Comparison of ENCODE assay signal across 2 cellular contexts in the genomic region with DNA sequence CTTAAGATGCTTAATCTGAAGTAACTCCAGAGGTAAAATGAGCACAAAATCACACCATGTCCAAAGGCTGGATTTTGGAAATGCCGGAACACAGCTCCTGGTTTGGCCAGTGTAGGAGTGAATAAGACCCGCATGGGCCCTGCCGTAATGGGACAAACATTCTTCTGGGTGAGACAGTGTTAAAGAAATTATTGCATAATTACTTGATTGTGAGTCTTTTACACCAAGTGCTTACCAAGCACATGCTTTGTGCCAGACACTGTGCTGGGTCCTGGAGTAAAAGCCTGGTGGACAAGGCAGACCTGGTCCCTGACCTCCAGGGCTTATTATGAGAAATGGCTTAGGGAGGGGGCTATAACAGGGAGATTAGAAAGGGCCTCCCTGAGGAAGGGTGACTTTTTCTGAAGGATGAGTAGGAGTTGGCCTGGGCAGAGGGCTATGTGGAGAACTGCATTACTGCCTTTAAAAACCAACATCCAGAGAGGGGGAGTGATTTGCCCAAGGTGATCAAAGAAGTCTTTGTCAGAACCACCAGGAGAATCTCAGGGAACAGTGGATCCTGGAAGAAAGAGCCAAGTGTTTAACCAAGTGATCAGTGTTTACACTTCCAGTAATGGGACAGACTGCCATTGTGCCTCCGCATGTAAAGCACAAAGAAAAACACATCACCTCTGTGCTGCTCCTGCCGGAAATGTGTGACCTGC.
TF ChIP-seq lines count a peak whose summit lies in the region.

No MANE protein-coding gene starts in this region.

TF ChIP-seq in A549, 52 proteins besides CTCF, POLR2A, EP300 and RAD21:
- TF ChIP-seq, protein P1, sequence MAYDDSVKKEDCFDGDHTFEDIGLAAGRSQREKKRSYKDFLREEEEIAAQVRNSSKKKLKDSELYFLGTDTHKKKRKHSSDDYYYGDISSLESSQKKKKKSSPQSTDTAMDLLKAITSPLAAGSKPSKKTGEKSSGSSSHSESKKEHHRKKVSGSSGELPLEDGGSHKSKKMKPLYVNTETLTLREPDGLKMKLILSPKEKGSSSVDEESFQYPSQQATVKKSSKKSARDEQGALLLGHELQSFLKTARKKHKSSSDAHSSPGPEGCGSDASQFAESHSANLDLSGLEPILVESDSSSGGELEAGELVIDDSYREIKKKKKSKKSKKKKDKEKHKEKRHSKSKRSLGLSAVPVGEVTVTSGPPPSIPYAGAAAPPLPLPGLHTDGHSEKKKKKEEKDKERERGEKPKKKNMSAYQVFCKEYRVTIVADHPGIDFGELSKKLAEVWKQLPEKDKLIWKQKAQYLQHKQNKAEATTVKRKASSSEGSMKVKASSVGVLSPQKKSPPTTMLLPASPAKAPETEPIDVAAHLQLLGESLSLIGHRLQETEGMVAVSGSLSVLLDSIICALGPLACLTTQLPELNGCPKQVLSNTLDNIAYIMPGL (CRISPR knock-in tag; IDR thresholded peaks at IDR 0.05; ENCODE audit: borderline replicate concordance): no peak
- TF ChIP-seq, protein P2, sequence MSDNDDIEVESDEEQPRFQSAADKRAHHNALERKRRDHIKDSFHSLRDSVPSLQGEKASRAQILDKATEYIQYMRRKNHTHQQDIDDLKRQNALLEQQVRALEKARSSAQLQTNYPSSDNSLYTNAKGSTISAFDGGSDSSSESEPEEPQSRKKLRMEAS (IDR thresholded peaks at IDR 0.05): no peak
- no peak for TF ChIP-seq HDAC2 (IDR thresholded peaks at IDR 0.05)
- TF ChIP-seq, protein P3, sequence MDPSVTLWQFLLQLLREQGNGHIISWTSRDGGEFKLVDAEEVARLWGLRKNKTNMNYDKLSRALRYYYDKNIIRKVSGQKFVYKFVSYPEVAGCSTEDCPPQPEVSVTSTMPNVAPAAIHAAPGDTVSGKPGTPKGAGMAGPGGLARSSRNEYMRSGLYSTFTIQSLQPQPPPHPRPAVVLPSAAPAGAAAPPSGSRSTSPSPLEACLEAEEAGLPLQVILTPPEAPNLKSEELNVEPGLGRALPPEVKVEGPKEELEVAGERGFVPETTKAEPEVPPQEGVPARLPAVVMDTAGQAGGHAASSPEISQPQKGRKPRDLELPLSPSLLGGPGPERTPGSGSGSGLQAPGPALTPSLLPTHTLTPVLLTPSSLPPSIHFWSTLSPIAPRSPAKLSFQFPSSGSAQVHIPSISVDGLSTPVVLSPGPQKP (IDR thresholded peaks at IDR 0.05; ENCODE audit: low read depth, low read length): no peak
- TF ChIP-seq FOSL2 (IDR thresholded peaks at IDR 0.05): no peak
- no peak for TF ChIP-seq FOSL2 (CRISPR knock-in tag; IDR thresholded peaks at IDR 0.05)
- TF ChIP-seq GATA3 (IDR thresholded peaks at IDR 0.05; ENCODE audit: borderline replicate concordance): no peak

TF ChIP-seq in HEK293T, 16 proteins besides CTCF, POLR2A, EP300 and RAD21:
- no peak for TF ChIP-seq TARDBP (IDR thresholded peaks at IDR 0.05)
- TF ChIP-seq, protein P4, sequence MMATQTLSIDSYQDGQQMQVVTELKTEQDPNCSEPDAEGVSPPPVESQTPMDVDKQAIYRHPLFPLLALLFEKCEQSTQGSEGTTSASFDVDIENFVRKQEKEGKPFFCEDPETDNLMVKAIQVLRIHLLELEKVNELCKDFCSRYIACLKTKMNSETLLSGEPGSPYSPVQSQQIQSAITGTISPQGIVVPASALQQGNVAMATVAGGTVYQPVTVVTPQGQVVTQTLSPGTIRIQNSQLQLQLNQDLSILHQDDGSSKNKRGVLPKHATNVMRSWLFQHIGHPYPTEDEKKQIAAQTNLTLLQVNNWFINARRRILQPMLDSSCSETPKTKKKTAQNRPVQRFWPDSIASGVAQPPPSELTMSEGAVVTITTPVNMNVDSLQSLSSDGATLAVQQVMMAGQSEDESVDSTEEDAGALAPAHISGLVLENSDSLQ (IDR thresholded peaks at IDR 0.05): no peak
- no peak for TF ChIP-seq HDGF (IDR thresholded peaks at IDR 0.05; ENCODE audit: borderline replicate concordance)
- TF ChIP-seq SUZ12 (IDR thresholded peaks at IDR 0.05): no peak
- no peak for TF ChIP-seq SP1 (IDR thresholded peaks at IDR 0.05)
- no peak for TF ChIP-seq FOXM1 (IDR thresholded peaks at IDR 0.05; ENCODE audit: borderline replicate concordance)
- no peak for TF ChIP-seq FOXK2 (IDR thresholded peaks at IDR 0.05)
- TF ChIP-seq L3MBTL2 (conservative IDR thresholded peaks at IDR 0.05): no peak
- no peak for TF ChIP-seq NFRKB (IDR thresholded peaks at IDR 0.05)
- TF ChIP-seq CTBP1 (IDR thresholded peaks at IDR 0.05; ENCODE audit: borderline replicate concordance): no peak
- TF ChIP-seq ZNF384 (IDR thresholded peaks at IDR 0.05): no peak
- no peak for TF ChIP-seq LEF1 (IDR thresholded peaks at IDR 0.05; ENCODE audit: borderline replicate concordance)
- no peak for TF ChIP-seq FOXA1 (IDR thresholded peaks at IDR 0.05)
- no peak for TF ChIP-seq ELF4 (IDR thresholded peaks at IDR 0.05)
- TF ChIP-seq ARNT (IDR thresholded peaks at IDR 0.05): no peak
- TF ChIP-seq BHLHE40 (IDR thresholded peaks at IDR 0.05; ENCODE audit: borderline replicate concordance): no peak
